Comparison of ENCODE assay signal across 1 cellular context in the genomic region with DNA sequence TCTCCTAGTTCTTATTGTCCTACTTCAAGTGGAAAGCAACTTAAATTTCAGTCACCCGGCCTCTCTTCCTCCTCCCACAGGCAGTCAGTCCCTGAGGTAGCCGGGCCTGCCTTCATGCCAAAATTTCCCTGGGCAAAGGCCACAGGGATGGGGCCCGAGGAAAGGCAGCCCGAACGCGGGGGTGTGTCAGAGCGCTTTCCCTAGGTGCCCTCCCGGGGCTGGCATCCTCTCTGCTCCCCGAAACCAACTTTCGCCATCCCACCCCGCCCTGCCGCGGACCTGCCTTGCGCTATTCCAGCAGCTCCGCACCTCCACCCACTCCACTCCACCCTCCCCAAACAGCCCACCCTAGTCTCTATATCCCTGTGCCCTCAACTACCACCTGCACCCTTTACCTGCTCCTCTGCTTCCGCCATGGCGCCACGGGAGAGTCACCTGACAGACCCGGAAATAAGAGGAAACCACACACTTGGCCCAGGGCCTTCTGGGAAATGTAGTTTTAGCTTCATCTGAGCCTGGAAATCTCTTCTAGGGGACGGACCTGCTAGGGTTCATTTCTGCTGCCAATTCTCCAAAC.
TF ChIP-seq lines count a peak whose summit lies in the region.

A gene (minus strand): TSS at position 433 of the 577 bp plus-strand sequence. CDS start 17 bp downstream, at position 416.

TF ChIP-seq in HepG2, 621 proteins besides CTCF, POLR2A, EP300 and RAD21 (continued from another document and continues in another):
- TF ChIP-seq, protein P1, sequence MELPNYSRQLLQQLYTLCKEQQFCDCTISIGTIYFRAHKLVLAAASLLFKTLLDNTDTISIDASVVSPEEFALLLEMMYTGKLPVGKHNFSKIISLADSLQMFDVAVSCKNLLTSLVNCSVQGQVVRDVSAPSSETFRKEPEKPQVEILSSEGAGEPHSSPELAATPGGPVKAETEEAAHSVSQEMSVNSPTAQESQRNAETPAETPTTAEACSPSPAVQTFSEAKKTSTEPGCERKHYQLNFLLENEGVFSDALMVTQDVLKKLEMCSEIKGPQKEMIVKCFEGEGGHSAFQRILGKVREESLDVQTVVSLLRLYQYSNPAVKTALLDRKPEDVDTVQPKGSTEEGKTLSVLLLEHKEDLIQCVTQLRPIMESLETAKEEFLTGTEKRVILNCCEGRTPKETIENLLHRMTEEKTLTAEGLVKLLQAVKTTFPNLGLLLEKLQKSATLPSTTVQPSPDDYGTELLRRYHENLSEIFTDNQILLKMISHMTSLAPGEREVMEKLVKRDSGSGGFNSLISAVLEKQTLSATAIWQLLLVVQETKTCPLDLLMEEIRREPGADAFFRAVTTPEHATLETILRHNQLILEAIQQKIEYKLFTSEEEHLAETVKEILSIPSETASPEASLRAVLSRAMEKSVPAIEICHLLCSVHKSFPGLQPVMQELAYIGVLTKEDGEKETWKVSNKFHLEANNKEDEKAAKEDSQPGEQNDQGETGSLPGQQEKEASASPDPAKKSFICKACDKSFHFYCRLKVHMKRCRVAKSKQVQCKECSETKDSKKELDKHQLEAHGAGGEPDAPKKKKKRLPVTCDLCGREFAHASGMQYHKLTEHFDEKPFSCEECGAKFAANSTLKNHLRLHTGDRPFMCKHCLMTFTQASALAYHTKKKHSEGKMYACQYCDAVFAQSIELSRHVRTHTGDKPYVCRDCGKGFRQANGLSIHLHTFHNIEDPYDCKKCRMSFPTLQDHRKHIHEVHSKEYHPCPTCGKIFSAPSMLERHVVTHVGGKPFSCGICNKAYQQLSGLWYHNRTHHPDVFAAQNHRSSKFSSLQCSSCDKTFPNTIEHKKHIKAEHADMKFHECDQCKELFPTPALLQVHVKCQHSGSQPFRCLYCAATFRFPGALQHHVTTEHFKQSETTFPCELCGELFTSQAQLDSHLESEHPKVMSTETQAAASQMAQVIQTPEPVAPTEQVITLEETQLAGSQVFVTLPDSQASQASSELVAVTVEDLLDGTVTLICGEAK (IDR thresholded peaks at IDR 0.05), result no peak
- TF ChIP-seq, protein P1 (CRISPR knock-in tag; IDR thresholded peaks at IDR 0.05), result peak; percentile 41; the same call in 1 of the 2 replicates
- no peak for TF ChIP-seq PRMT3 (CRISPR knock-in tag; IDR thresholded peaks at IDR 0.05; ENCODE audit: borderline replicate concordance, low read depth)
- no peak for TF ChIP-seq NFYB (CRISPR knock-in tag; IDR thresholded peaks at IDR 0.05)
- no peak for TF ChIP-seq TBP (CRISPR knock-in tag; IDR thresholded peaks at IDR 0.05)
- TF ChIP-seq HCFC1 (IDR thresholded peaks at IDR 0.05; ENCODE audit: low read depth, low read length), result peak; percentile 89
- TF ChIP-seq ONECUT2 (CRISPR knock-in tag; IDR thresholded peaks at IDR 0.05), result no peak
- no peak for TF ChIP-seq CAMTA2 (CRISPR knock-in tag; IDR thresholded peaks at IDR 0.05; ENCODE audit: borderline replicate concordance)
- 0 out of 2 replicates have a peak, but pooled peaks have one; percentile 44 for TF ChIP-seq ZNF713 (CRISPR knock-in tag; IDR thresholded peaks at IDR 0.05)
- TF ChIP-seq, protein P2, sequence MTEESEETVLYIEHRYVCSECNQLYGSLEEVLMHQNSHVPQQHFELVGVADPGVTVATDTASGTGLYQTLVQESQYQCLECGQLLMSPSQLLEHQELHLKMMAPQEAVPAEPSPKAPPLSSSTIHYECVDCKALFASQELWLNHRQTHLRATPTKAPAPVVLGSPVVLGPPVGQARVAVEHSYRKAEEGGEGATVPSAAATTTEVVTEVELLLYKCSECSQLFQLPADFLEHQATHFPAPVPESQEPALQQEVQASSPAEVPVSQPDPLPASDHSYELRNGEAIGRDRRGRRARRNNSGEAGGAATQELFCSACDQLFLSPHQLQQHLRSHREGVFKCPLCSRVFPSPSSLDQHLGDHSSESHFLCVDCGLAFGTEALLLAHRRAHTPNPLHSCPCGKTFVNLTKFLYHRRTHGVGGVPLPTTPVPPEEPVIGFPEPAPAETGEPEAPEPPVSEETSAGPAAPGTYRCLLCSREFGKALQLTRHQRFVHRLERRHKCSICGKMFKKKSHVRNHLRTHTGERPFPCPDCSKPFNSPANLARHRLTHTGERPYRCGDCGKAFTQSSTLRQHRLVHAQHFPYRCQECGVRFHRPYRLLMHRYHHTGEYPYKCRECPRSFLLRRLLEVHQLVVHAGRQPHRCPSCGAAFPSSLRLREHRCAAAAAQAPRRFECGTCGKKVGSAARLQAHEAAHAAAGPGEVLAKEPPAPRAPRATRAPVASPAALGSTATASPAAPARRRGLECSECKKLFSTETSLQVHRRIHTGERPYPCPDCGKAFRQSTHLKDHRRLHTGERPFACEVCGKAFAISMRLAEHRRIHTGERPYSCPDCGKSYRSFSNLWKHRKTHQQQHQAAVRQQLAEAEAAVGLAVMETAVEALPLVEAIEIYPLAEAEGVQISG (CRISPR knock-in tag; IDR thresholded peaks at IDR 0.05), result peak; percentile 91
- TF ChIP-seq, protein P3, sequence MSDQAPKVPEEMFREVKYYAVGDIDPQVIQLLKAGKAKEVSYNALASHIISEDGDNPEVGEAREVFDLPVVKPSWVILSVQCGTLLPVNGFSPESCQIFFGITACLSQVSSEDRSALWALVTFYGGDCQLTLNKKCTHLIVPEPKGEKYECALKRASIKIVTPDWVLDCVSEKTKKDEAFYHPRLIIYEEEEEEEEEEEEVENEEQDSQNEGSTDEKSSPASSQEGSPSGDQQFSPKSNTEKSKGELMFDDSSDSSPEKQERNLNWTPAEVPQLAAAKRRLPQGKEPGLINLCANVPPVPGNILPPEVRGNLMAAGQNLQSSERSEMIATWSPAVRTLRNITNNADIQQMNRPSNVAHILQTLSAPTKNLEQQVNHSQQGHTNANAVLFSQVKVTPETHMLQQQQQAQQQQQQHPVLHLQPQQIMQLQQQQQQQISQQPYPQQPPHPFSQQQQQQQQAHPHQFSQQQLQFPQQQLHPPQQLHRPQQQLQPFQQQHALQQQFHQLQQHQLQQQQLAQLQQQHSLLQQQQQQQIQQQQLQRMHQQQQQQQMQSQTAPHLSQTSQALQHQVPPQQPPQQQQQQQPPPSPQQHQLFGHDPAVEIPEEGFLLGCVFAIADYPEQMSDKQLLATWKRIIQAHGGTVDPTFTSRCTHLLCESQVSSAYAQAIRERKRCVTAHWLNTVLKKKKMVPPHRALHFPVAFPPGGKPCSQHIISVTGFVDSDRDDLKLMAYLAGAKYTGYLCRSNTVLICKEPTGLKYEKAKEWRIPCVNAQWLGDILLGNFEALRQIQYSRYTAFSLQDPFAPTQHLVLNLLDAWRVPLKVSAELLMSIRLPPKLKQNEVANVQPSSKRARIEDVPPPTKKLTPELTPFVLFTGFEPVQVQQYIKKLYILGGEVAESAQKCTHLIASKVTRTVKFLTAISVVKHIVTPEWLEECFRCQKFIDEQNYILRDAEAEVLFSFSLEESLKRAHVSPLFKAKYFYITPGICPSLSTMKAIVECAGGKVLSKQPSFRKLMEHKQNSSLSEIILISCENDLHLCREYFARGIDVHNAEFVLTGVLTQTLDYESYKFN (CRISPR knock-in tag; conservative IDR thresholded peaks at IDR 0.05), result peak; percentile 23; the same call in 1 of the 2 replicates
- TF ChIP-seq ZFX (CRISPR knock-in tag; IDR thresholded peaks at IDR 0.05; ENCODE audit: low read depth), result no peak
- TF ChIP-seq FOXK2 (IDR thresholded peaks at IDR 0.05), result no peak
- TF ChIP-seq ZNF264 (CRISPR knock-in tag; IDR thresholded peaks at IDR 0.05), result 0 out of 2 replicates have a peak, but pooled peaks have one; percentile 16
- peak; percentile 95 for TF ChIP-seq ELF4 (CRISPR knock-in tag; IDR thresholded peaks at IDR 0.05; ENCODE audit: borderline replicate concordance)
- TF ChIP-seq ZNF235 (CRISPR knock-in tag; IDR thresholded peaks at IDR 0.05; ENCODE audit: borderline replicate concordance), result no peak
- TF ChIP-seq, protein P4, sequence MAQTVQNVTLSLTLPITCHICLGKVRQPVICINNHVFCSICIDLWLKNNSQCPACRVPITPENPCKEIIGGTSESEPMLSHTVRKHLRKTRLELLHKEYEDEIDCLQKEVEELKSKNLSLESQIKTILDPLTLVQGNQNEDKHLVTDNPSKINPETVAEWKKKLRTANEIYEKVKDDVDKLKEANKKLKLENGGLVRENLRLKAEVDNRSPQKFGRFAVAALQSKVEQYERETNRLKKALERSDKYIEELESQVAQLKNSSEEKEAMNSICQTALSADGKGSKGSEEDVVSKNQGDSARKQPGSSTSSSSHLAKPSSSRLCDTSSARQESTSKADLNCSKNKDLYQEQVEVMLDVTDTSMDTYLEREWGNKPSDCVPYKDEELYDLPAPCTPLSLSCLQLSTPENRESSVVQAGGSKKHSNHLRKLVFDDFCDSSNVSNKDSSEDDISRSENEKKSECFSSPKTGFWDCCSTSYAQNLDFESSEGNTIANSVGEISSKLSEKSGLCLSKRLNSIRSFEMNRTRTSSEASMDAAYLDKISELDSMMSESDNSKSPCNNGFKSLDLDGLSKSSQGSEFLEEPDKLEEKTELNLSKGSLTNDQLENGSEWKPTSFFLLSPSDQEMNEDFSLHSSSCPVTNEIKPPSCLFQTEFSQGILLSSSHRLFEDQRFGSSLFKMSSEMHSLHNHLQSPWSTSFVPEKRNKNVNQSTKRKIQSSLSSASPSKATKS (CRISPR knock-in tag; IDR thresholded peaks at IDR 0.05), result no peak
- peak; percentile 87; the same call in 1 of the 2 replicates for TF ChIP-seq IRF2 (CRISPR knock-in tag; IDR thresholded peaks at IDR 0.05)
- TF ChIP-seq ZSCAN30 (CRISPR knock-in tag; IDR thresholded peaks at IDR 0.05), result no peak
- TF ChIP-seq, protein P5, sequence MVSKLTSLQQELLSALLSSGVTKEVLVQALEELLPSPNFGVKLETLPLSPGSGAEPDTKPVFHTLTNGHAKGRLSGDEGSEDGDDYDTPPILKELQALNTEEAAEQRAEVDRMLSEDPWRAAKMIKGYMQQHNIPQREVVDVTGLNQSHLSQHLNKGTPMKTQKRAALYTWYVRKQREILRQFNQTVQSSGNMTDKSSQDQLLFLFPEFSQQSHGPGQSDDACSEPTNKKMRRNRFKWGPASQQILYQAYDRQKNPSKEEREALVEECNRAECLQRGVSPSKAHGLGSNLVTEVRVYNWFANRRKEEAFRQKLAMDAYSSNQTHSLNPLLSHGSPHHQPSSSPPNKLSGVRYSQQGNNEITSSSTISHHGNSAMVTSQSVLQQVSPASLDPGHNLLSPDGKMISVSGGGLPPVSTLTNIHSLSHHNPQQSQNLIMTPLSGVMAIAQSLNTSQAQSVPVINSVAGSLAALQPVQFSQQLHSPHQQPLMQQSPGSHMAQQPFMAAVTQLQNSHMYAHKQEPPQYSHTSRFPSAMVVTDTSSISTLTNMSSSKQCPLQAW (CRISPR knock-in tag; IDR thresholded peaks at IDR 0.05), result peak; percentile 44; the same call in 1 of the 2 replicates
- 0 out of 2 replicates have a peak, but pooled peaks have one; percentile 53 for TF ChIP-seq ZFY (CRISPR knock-in tag; IDR thresholded peaks at IDR 0.05)
- TF ChIP-seq, protein P6, sequence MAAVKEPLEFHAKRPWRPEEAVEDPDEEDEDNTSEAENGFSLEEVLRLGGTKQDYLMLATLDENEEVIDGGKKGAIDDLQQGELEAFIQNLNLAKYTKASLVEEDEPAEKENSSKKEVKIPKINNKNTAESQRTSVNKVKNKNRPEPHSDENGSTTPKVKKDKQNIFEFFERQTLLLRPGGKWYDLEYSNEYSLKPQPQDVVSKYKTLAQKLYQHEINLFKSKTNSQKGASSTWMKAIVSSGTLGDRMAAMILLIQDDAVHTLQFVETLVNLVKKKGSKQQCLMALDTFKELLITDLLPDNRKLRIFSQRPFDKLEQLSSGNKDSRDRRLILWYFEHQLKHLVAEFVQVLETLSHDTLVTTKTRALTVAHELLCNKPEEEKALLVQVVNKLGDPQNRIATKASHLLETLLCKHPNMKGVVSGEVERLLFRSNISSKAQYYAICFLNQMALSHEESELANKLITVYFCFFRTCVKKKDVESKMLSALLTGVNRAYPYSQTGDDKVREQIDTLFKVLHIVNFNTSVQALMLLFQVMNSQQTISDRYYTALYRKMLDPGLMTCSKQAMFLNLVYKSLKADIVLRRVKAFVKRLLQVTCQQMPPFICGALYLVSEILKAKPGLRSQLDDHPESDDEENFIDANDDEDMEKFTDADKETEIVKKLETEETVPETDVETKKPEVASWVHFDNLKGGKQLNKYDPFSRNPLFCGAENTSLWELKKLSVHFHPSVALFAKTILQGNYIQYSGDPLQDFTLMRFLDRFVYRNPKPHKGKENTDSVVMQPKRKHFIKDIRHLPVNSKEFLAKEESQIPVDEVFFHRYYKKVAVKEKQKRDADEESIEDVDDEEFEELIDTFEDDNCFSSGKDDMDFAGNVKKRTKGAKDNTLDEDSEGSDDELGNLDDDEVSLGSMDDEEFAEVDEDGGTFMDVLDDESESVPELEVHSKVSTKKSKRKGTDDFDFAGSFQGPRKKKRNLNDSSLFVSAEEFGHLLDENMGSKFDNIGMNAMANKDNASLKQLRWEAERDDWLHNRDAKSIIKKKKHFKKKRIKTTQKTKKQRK (IDR thresholded peaks at IDR 0.05; ENCODE audit: low read length), result no peak
- TF ChIP-seq HOXA7 (CRISPR knock-in tag; IDR thresholded peaks at IDR 0.05), result no peak
- peak; percentile 91 for TF ChIP-seq PHF20 (CRISPR knock-in tag; IDR thresholded peaks at IDR 0.05)
- no peak for TF ChIP-seq PHB2 (IDR thresholded peaks at IDR 0.05; ENCODE audit: partially characterized antibody)
- no peak for TF ChIP-seq MAFG (CRISPR knock-in tag; IDR thresholded peaks at IDR 0.05)
- no peak for TF ChIP-seq GPN1 (CRISPR knock-in tag; IDR thresholded peaks at IDR 0.05; ENCODE audit: borderline replicate concordance)
- TF ChIP-seq NONO (IDR thresholded peaks at IDR 0.05), result no peak
- peak; percentile 73 for TF ChIP-seq NONO (CRISPR knock-in tag; conservative IDR thresholded peaks at IDR 0.05)
- TF ChIP-seq, protein P7, sequence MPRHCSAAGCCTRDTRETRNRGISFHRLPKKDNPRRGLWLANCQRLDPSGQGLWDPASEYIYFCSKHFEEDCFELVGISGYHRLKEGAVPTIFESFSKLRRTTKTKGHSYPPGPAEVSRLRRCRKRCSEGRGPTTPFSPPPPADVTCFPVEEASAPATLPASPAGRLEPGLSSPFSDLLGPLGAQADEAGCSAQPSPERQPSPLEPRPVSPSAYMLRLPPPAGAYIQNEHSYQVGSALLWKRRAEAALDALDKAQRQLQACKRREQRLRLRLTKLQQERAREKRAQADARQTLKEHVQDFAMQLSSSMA (CRISPR knock-in tag; IDR thresholded peaks at IDR 0.05), result 0 out of 2 replicates have a peak, but pooled peaks have one; percentile 36
